ENCODE assay signal across 10 cellular contexts in the genomic region with DNA sequence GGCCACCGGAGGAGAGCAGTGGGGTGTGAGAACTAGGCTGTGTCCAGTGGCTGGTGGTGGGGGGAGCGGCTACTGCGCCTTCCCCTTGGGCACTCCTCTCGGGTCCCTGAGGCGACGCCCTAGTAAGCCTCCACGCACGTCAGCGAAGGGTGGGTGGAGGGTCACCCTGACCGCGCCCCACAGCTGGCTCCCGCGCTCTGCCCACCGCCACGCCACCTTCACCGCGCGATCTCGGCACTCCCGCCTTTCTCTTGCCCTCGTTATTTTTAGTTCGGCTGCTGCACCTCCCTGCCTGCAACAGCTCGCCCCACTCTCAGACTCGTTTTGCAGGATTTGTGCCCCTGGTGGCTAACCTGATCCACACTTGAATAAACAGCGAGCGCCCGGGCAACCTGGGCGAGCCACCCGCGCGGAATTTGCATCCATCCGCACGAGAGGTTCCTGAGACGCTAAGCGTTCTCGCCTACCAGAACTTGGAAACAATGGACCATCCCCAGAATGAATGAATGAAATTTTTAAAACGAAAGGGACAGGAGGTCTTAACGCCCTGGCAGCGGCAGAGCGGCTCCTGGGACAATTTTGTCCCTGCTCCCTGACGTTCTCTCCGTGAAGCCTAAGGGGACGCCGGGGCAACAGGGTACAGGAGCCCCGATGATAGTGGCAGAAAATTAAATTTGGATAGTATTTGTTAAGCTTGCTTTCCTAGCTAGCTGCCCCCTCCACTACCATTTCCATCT. TPM values are rescaled to one million over a fixed set of nuclear protein-coding genes. Genes with fewer than 3 reads are reported as not detected.
DNase-seq lines count a peak whose midpoint lies in the region; ATAC-seq, FAIRE-seq and TF ChIP-seq lines count a peak whose summit lies in the region.
"Had no signal": no experiment of that assay in that cellular context is flagged by ENCODE, and none has a peak within 500 bp of the region (broad histone marks: within the 10 kb centered on the region; RNA-seq: fewer than 3 reads in every experiment).

No MANE protein-coding gene starts in this region.

- FAIRE-seq in HepG2 (lab: Jason Lieb, UNC), result no peak

- ATAC-seq in activated CD8-positive, alpha-beta T cell treated with anti-CD3 and anti-CD28 coated beads for 36 hours, result no peak
- no peak for ATAC-seq in activated CD8-positive, alpha-beta T cell treated with anti-CD3 and anti-CD28 coated beads, Interleukin-2, amount 10 ng/mL, durations not matched to agents 7 days and 5 days
- no peak for ATAC-seq in HepG2
- ATAC-seq in upper lobe of right lung, result peak; percentile 93
- ATAC-seq in HG03571 (IDR thresholded peaks at IDR 0.05; ENCODE audit: unreplicated experiment), result no peak
- ATAC-seq in CD4-positive, alpha-beta T cell (ENCODE audit: poor library complexity), result no peak

- no peak overlapping the region for H3K4me2 ChIP-seq in HepG2 (ENCODE audit: low read depth, low read length)
- H3K4me2 ChIP-seq: KMS-11 had no signal

- intact Hi-C loops in activated CD8-positive, alpha-beta T cell treated with anti-CD3 and anti-CD28 coated beads for 36 hours (cut with micrococcal nuclease), result no loop called here
- intact Hi-C loops in HepG2 (cut with micrococcal nuclease; ENCODE audit: unreplicated experiment), result no loop called here
- intact Hi-C loops in upper lobe of right lung (cut with DNase I), result no loop called here
- intact Hi-C loops in CD4-positive, alpha-beta T cell (cut with DNase I, micrococcal nuclease), result no loop called here

- BruUV-seq in HepG2 (replicated peaks; lab: Mats Ljungman, UMichigan), result no TSS peak

- H3K27ac Mint-ChIP-seq in activated CD8-positive, alpha-beta T cell treated with anti-CD3 and anti-CD28 coated beads for 36 hours, result no peak overlapping the region
- H3K27ac Mint-ChIP-seq in activated CD8-positive, alpha-beta T cell treated with anti-CD3 and anti-CD28 coated beads, Interleukin-2, amount 10 ng/mL, durations not matched to agents 7 days and 5 days, result no peak overlapping the region
- H3K27ac Mint-ChIP-seq in CD4-positive, alpha-beta T cell, result no peak overlapping the region

- TF ChIP-seq POLR2A in HepG2 (IDR thresholded peaks at IDR 0.05; ENCODE audit: insufficient read depth in 1 of 2, low read depth in 2 of 2, low read length in 2 of 2), result no peak

- no peaks in the 10 kb centered on the region for H3K36me3 Mint-ChIP-seq in activated CD8-positive, alpha-beta T cell treated with anti-CD3 and anti-CD28 coated beads for 36 hours (ENCODE audit: low read depth)
- no peaks in the 10 kb centered on the region for H3K36me3 Mint-ChIP-seq in activated CD8-positive, alpha-beta T cell treated with anti-CD3 and anti-CD28 coated beads, Interleukin-2, amount 10 ng/mL, durations not matched to agents 7 days and 5 days (ENCODE audit: low read depth)
- no peaks in the 10 kb centered on the region for H3K36me3 Mint-ChIP-seq in CD4-positive, alpha-beta T cell (ENCODE audit: low read depth)

- TF ChIP-seq EP300 in HepG2 (IDR thresholded peaks at IDR 0.05; ENCODE audit: low read depth in 2 of 2, low read length in 2 of 2) (no peak), HepG2 (CRISPR knock-in tag; IDR thresholded peaks at IDR 0.05; ENCODE audit: borderline replicate concordance) (no peak)

- H3K27ac ChIP-seq in HepG2 (ENCODE audit: extremely low read length, insufficient read depth, low read length) (no peak overlapping the region), upper lobe of right lung (no peak overlapping the region)
- H3K27ac ChIP-seq in CD4-positive, alpha-beta T cell (ENCODE audit: low read depth, low read length), result no peak overlapping the region
- H3K27ac ChIP-seq: KMS-11, skin epidermis had no signal

- no peak for TF ChIP-seq CTCF in activated CD8-positive, alpha-beta T cell treated with anti-CD3 and anti-CD28 coated beads for 36 hours (IDR thresholded peaks at IDR 0.05)
- TF ChIP-seq CTCF in HepG2 (CRISPR knock-in tag; IDR thresholded peaks at IDR 0.05) (no peak), upper lobe of right lung (IDR thresholded peaks at IDR 0.05) (peak; percentile 46)
- no peak for TF ChIP-seq CTCF in CD4-positive, alpha-beta T cell (IDR thresholded peaks at IDR 0.05)

- peaks cover 49% of the 10 kb centered on the region for H3K27me3 Mint-ChIP-seq in activated CD8-positive, alpha-beta T cell treated with anti-CD3 and anti-CD28 coated beads for 36 hours
- peaks cover 50% of the 10 kb centered on the region for H3K27me3 Mint-ChIP-seq in activated CD8-positive, alpha-beta T cell treated with anti-CD3 and anti-CD28 coated beads, Interleukin-2, amount 10 ng/mL, durations not matched to agents 7 days and 5 days (ENCODE audit: low read depth)
- H3K27me3 Mint-ChIP-seq in CD4-positive, alpha-beta T cell, result peaks cover 86% of the 10 kb centered on the region

- POLR2A ChIA-PET in activated CD8-positive, alpha-beta T cell treated with anti-CD3 and anti-CD28 coated beads for 36 hours (lab: Charles Lee), result no interaction called here
- POLR2A ChIA-PET in activated CD8-positive, alpha-beta T cell treated with anti-CD3 and anti-CD28 coated beads, Interleukin-2, amount 10 ng/mL, durations not matched to agents 7 days and 5 days (lab: Charles Lee), result no interaction called here
- POLR2A ChIA-PET in HepG2 (lab: Yijun Ruan, JAX), result interaction anchor here (1.1 kb wide), 1 partner anchor 10 kb away, joined by 6 read pairs; no protein-coding TSS in a partner anchor
- POLR2A ChIA-PET in CD4-positive, alpha-beta T cell (lab: Charles Lee), result no interaction called here

- no peak overlapping the region for H2AFZ ChIP-seq in HepG2 (ENCODE audit: low read length)

- 97% methylated on average over 45 of the region's 45 CpGs for WGBS in HepG2 (ENCODE audit: low lambda C conversion rate)

- H3K4me3 ChIP-seq in HepG2 (replicated peaks in 1 of 3; ENCODE audit: insufficient read depth in 1 of 3, low read depth in 2 of 3, low read length in 3 of 3) (no peak overlapping the region), upper lobe of right lung (peak overlapping the region; percentile 45)

- H4K20me1 ChIP-seq in HepG2 (ENCODE audit: insufficient read depth, low read length), result no peaks in the 10 kb centered on the region

- peak; percentile 20 for DNase-seq in activated CD8-positive, alpha-beta T cell treated with anti-CD3 and anti-CD28 coated beads for 36 hours
- DNase-seq in activated CD8-positive, alpha-beta T cell treated with anti-CD3 and anti-CD28 coated beads, Interleukin-2, amount 10 ng/mL, durations not matched to agents 7 days and 5 days, result no peak
- DNase-seq in cerebellum (ENCODE audit: low spot score) (peak; percentile 49), HepG2 (ENCODE audit: low spot score) (no peak), upper lobe of right lung (peak; percentile 76), LoVo (ENCODE audit: low spot score) (no peak)
- DNase-seq in CD4-positive, alpha-beta T cell, result no peak

- no peak for TF ChIP-seq RAD21 in HepG2 (CRISPR knock-in tag; IDR thresholded peaks at IDR 0.05)

- in situ Hi-C loops in HepG2 (cut with HindIII; ENCODE audit: extremely low pct_ligation_motif_present, low pct_unique_long_range_greater_than_20kb), result no loop called here

- H3K4me1 ChIP-seq in HepG2 (ENCODE audit: insufficient read depth, low read length) (peaks cover 49% of the 10 kb centered on the region), upper lobe of right lung (peaks cover 12% of the 10 kb centered on the region)

- H3K27me3 ChIP-seq in HepG2 (ENCODE audit: control insufficient read depth in 1 of 2, insufficient read depth in 2 of 2, low read length in 2 of 2), result no peaks in the 10 kb centered on the region
- H3K27me3 ChIP-seq in upper lobe of right lung, result peaks cover 7% of the 10 kb centered on the region
- H3K27me3 ChIP-seq in CD4-positive, alpha-beta T cell (ENCODE audit: control insufficient read depth, insufficient read depth, low read length), result peaks cover 51% of the 10 kb centered on the region

- CTCF ChIA-PET in activated CD8-positive, alpha-beta T cell treated with anti-CD3 and anti-CD28 coated beads for 36 hours (lab: Charles Lee), result no interaction called here
- CTCF ChIA-PET in activated CD8-positive, alpha-beta T cell treated with anti-CD3 and anti-CD28 coated beads, Interleukin-2, amount 10 ng/mL, durations not matched to agents 7 days and 5 days (lab: Charles Lee), result no interaction called here
- CTCF ChIA-PET in HepG2 (lab: Yijun Ruan, JAX; ENCODE audit: low intra/inter-chr PET ratio, low total read pairs), result no interaction called here
- CTCF ChIA-PET in CD4-positive, alpha-beta T cell (lab: Charles Lee), result no interaction called here

- peaks cover 4% of the 10 kb centered on the region for H3K4me1 Mint-ChIP-seq in activated CD8-positive, alpha-beta T cell treated with anti-CD3 and anti-CD28 coated beads for 36 hours (ENCODE audit: low read depth)
- peaks cover 4% of the 10 kb centered on the region for H3K4me1 Mint-ChIP-seq in activated CD8-positive, alpha-beta T cell treated with anti-CD3 and anti-CD28 coated beads, Interleukin-2, amount 10 ng/mL, durations not matched to agents 7 days and 5 days (ENCODE audit: low read depth)
- peaks cover 4% of the 10 kb centered on the region for H3K4me1 Mint-ChIP-seq in CD4-positive, alpha-beta T cell (ENCODE audit: low read depth)

- H3K9me3 ChIP-seq in HepG2 (ENCODE audit: low read length) (no peaks in the 10 kb centered on the region), upper lobe of right lung (no peaks in the 10 kb centered on the region)
- H3K9me3 ChIP-seq in CD4-positive, alpha-beta T cell (ENCODE audit: control insufficient read depth, low read length), result no peaks in the 10 kb centered on the region

- H3K9ac ChIP-seq in HepG2 (ENCODE audit: insufficient read depth, low read depth, low read length), result no peak overlapping the region
- H3K9ac ChIP-seq: KMS-11 had no signal

- H3K4me3 Mint-ChIP-seq in activated CD8-positive, alpha-beta T cell treated with anti-CD3 and anti-CD28 coated beads for 36 hours, result no peak overlapping the region
- no peak overlapping the region for H3K4me3 Mint-ChIP-seq in activated CD8-positive, alpha-beta T cell treated with anti-CD3 and anti-CD28 coated beads, Interleukin-2, amount 10 ng/mL, durations not matched to agents 7 days and 5 days
- H3K4me3 Mint-ChIP-seq in CD4-positive, alpha-beta T cell, result no peak overlapping the region

- H3K36me3 ChIP-seq in HepG2 (replicated peaks in 1 of 2; ENCODE audit: control insufficient read depth in 1 of 2, insufficient read depth in 2 of 2, low read length in 2 of 2) (no peaks in the 10 kb centered on the region), upper lobe of right lung (no peaks in the 10 kb centered on the region)

- no peaks in the 10 kb centered on the region for H3K9me3 Mint-ChIP-seq in activated CD8-positive, alpha-beta T cell treated with anti-CD3 and anti-CD28 coated beads for 36 hours
- H3K9me3 Mint-ChIP-seq in activated CD8-positive, alpha-beta T cell treated with anti-CD3 and anti-CD28 coated beads, Interleukin-2, amount 10 ng/mL, durations not matched to agents 7 days and 5 days (ENCODE audit: insufficient read depth), result no peaks in the 10 kb centered on the region
- no peaks in the 10 kb centered on the region for H3K9me3 Mint-ChIP-seq in CD4-positive, alpha-beta T cell

- H3K79me2 ChIP-seq in HepG2 (ENCODE audit: insufficient read depth, low read length), result no peaks in the 10 kb centered on the region

RNA-seq across cellular contexts. Expression of a gene that starts 7.0 kb away (rescaled TPM):
- total RNA-seq in activated CD8-positive, alpha-beta T cell treated with anti-CD3 and anti-CD28 coated beads for 36 hours, result not detected
- total RNA-seq in activated CD8-positive, alpha-beta T cell treated with anti-CD3 and anti-CD28 coated beads, Interleukin-2, amount 10 ng/mL, durations not matched to agents 7 days and 5 days, result not detected
- total RNA-seq in cerebellum (1.9 TPM), HepG2 (2016; rRNA removed; fragmentation: Illumina TruSeq; extraction: Trizol) (42.0 and 56.4 TPM in 2 replicates), upper lobe of right lung (12.3 TPM)
- total RNA-seq in HepG2 (2016; cell fraction: cytosol; rRNA removed; fragmentation: Illumina TruSeq; extraction: Trizol; ENCODE audit: low read depth), result 35.6 and 35.9 TPM in 2 replicates
- 41.4 and 55.4 TPM in 2 replicates for total RNA-seq in HepG2 (2016; cell fraction: insoluble cytoplasmic fraction; rRNA removed; fragmentation: Illumina TruSeq; extraction: Trizol)
- total RNA-seq in HepG2 (2016; cell fraction: membrane; rRNA removed; fragmentation: Illumina TruSeq; extraction: Trizol), result 49.1 and 51.5 TPM in 2 replicates
- 49.7 and 53.7 TPM in 2 replicates for total RNA-seq in HepG2 (2016; cell fraction: nucleus; rRNA removed; fragmentation: Illumina TruSeq; extraction: Trizol)
- 160 and 169 TPM in 2 replicates for polyA plus RNA-seq in HepG2 (2011; rRNA removed)
- 138 and 170 TPM in 2 replicates for polyA plus RNA-seq in HepG2 (2011; cell fraction: cytosol; rRNA removed)
- polyA plus RNA-seq in HepG2 (2011; cell fraction: nucleus; rRNA removed), result 131 and 155 TPM in 2 replicates
- polyA plus RNA-seq in HepG2 (2012), result 107 and 149 TPM in 2 replicates
- 19.3 and 21.3 TPM in 2 replicates for polyA plus RNA-seq in HepG2 (2016; cell fraction: cytosol; fragmentation: Illumina TruSeq; extraction: Trizol; ENCODE audit: low read depth)
- polyA plus RNA-seq in HepG2 (2016; cell fraction: insoluble cytoplasmic fraction; fragmentation: Illumina TruSeq; extraction: Trizol; ENCODE audit: low read depth), result 65.3 and 66.1 TPM in 2 replicates
- 36.6 and 42.0 TPM in 2 replicates for polyA plus RNA-seq in HepG2 (2016; cell fraction: membrane; fragmentation: Illumina TruSeq; extraction: Trizol; ENCODE audit: low read depth)
- polyA plus RNA-seq in HepG2 (2016; cell fraction: nucleus; fragmentation: Illumina TruSeq; extraction: Trizol; ENCODE audit: insufficient read depth, low read depth), result 127 and 132 TPM in 2 replicates
- 184 TPM in 1 of 2 replicates, not detected in the other for polyA minus RNA-seq in HepG2 (2011; rRNA and poly(A)+ RNA removed; ENCODE audit: low replicate concordance)
- 61.4 and 78.3 TPM in 2 replicates for polyA minus RNA-seq in HepG2 (2011; cell fraction: cytosol; rRNA and poly(A)+ RNA removed)
- polyA minus RNA-seq in HepG2 (2011; cell fraction: nucleus; rRNA and poly(A)+ RNA removed), result 94.6 and 96.1 TPM in 2 replicates
- not detected for total RNA-seq in CD4-positive, alpha-beta T cell

Comparison
In these comparisons a context has a peak if more than half of its experiments do, and no peak if none do; other contexts are left out.
1. DNase-seq: peak in activated CD8-positive, alpha-beta T cell treated with anti-CD3 and anti-CD28 coated beads for 36 hours (single experiment), cerebellum (single experiment) and upper lobe of right lung (single experiment); none in activated CD8-positive, alpha-beta T cell treated with anti-CD3 and anti-CD28 coated beads, Interleukin-2, amount 10 ng/mL, durations not matched to agents 7 days and 5 days (single experiment), HepG2 (single experiment), LoVo (single experiment) and CD4-positive, alpha-beta T cell (0 of 10).